ENCODE assay signal across 12 cellular contexts in the genomic region with DNA sequence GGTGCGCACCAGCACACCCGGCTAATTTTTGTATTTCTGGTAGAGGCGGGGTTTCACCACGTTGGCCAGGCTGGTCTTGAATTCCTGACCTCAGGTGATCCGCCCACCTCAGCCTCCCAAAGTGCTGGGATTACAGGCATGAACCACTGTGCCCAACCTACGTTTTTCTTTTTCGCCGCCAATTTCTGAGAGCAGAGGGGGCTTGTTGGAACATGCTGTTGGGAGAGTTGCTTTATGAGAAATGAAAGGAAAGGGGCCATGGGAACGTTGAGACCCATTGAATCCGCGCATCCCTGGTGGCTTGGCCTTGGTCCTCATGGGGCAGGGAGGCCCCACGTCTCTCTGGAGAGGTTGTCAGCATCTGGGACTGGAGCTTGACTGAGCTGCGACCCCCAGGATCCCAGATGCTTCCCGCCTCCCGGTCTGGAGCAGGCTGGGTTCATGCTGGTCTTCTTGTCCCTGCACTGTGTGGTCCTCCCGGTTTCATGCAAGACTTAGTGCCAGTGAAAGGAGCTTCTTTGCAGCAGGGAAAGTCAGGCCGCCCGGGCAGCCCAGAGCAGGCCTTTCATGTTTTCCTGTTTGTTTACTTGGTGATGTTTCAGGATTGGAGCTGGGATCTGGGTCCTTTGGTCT. TPM values are rescaled to one million over a fixed set of nuclear protein-coding genes. Genes with fewer than 3 reads are reported as not detected.
DNase-seq lines count a peak whose midpoint lies in the region; TF ChIP-seq lines count a peak whose summit lies in the region.
"Had no signal": no experiment of that assay in that cellular context is flagged by ENCODE, and none has a peak within 500 bp of the region (broad histone marks: within the 10 kb centered on the region; RNA-seq: fewer than 3 reads in every experiment).

No MANE protein-coding gene starts in this region.

- no peaks in the 10 kb centered on the region for H3K27me3 ChIP-seq in prostate gland (replicated peaks; ENCODE audit: insufficient read depth)
- H3K27me3 ChIP-seq: pancreas had no signal

- H3K4me3 ChIP-seq in epithelial cell of esophagus (ENCODE audit: low read length) (no peak overlapping the region), prostate gland (peak overlapping the region in 1 of 2 donors; percentile 2)
- H3K4me3 ChIP-seq: GM23248 had no signal

- TF ChIP-seq POLR2A in prostate gland (IDR thresholded peaks at IDR 0.05): no peak

- TF ChIP-seq CTCF in epithelial cell of esophagus (IDR thresholded peaks at IDR 0.05; ENCODE audit: insufficient read depth, low read depth, low read length, missing control alignments) (no peak), prostate gland (IDR thresholded peaks at IDR 0.05) (no peak)

- intact Hi-C loops in prostate gland (cut with DNase I): no loop called here

- H3K27ac ChIP-seq in prostate gland: peak overlapping the region; percentile 84 to 85
- H3K27ac ChIP-seq: GM23248 had no signal

- H3K36me3 ChIP-seq in prostate gland: peaks cover 0 to 10% of the 10 kb centered on the region in 2 donors
- H3K36me3 ChIP-seq: pancreas had no signal

- WGBS in prostate gland: 31% methylated on average over 18 of the region's 18 CpGs

- peaks cover 25% of the 10 kb centered on the region for H3K4me1 ChIP-seq in prostate gland (replicated peaks)
- H3K4me1 ChIP-seq: pancreas had no signal

- peak; percentile 62 for DNase-seq in DMS79 (lab: John Stamatoyannopoulos, UW)
- peak; percentile 42 for DNase-seq in NCI-H1105 (lab: John Stamatoyannopoulos, UW)
- peak; percentile 40 for DNase-seq in epithelial cell of esophagus (ENCODE audit: low read depth)
- DNase-seq in prostate gland (ENCODE audit: low spot score): no peak
- DNase-seq in retina: no peak
- no peak for DNase-seq in SHP77 treated with DMSO at 0.1 percent for 48 hours (lab: John Stamatoyannopoulos, UW)
- no peak for DNase-seq in activated CD8-positive, alpha-beta memory T cell treated with anti-CD3 and anti-CD28 coated beads, Interleukin-2, amount 50 U/mL, for 4 hours
- DNase-seq: effector CD4-positive, alpha-beta T cell; GM23248; stimulated activated naive B cell treated with anti-CD40 and anti-IgM and Interleukin-4, amounts not matched to agents 10 μg/mL and 1 μg/mL and 100 μg/mL, for 72 hours; T1000 had no signal

- no peaks in the 10 kb centered on the region for H3K9me3 ChIP-seq in prostate gland
- H3K9me3 ChIP-seq: pancreas had no signal

RNA-seq across cellular contexts. Expression of gene CRISPLD2, which starts 22.8 kb away (rescaled TPM):
- 100 to 1,000 TPM; 186 to 226 TPM for total RNA-seq in prostate gland

Comparison
In these comparisons a context has a peak if more than half of its experiments do, and no peak if none do; other contexts are left out.
1. DNase-seq: peak in DMS79 (single experiment), NCI-H1105 (single experiment) and epithelial cell of esophagus (single experiment); none in prostate gland (single experiment), retina (single experiment), SHP77 treated with DMSO at 0.1 percent for 48 hours (single experiment) and activated CD8-positive, alpha-beta memory T cell treated with anti-CD3 and anti-CD28 coated beads, Interleukin-2, amount 50 U/mL, for 4 hours (single experiment).